Comparison of ENCODE assay signal across 24 cellular contexts in genomic region chr6:170018422-170019258, GRCh38.
DNase-seq lines count a peak whose midpoint lies in the region; ATAC-seq, FAIRE-seq and TF ChIP-seq lines count a peak whose summit lies in the region.
"Had no signal": no experiment of that assay in that cellular context is flagged by ENCODE, and none has a peak within 500 bp of the region (broad histone marks: within the 10 kb centered on the region; RNA-seq: fewer than 3 reads in every experiment).

No MANE protein-coding gene starts in this region.

- TF ChIP-seq CTCF in RWPE1 (conservative IDR thresholded peaks at IDR 0.05; ENCODE audit: low read depth), result no peak
- TF ChIP-seq CTCF in uterus (IDR thresholded peaks at IDR 0.05), result no peak

- no CpG with 5 or more reads among the region's 15 CpGs for WGBS in neuronal stem cell (ENCODE audit: extremely low coverage in 2 of 2, insufficient read length in 2 of 2, insufficient replicate concordance in 1 of 2), 2 donors

- H3K18ac ChIP-seq in neuronal stem cell (ENCODE audit: low read length), result peak overlapping the region; percentile 52

- peak overlapping the region; percentile 5 for H2BK5ac ChIP-seq in neuronal stem cell (ENCODE audit: low read length)

- peak overlapping the region; percentile 22 for H4K91ac ChIP-seq in neuronal stem cell (ENCODE audit: low read depth, low read length, poor library complexity)

- no peak overlapping the region for H3K23ac ChIP-seq in neuronal stem cell (ENCODE audit: low read depth, low read length, poor library complexity)

- no peaks in the 10 kb centered on the region for H3K79me1 ChIP-seq in neuronal stem cell (ENCODE audit: low read depth, low read length)

- intact Hi-C loops in activated naive CD4-positive, alpha-beta T cell treated with anti-CD3 and anti-CD28 coated beads for 36 hours (cut with micrococcal nuclease), result no loop called here
- intact Hi-C loops in uterus (cut with DNase I; ENCODE audit: low total_unique reads), result no loop called here

- H3K4me3 Mint-ChIP-seq in activated naive CD4-positive, alpha-beta T cell treated with anti-CD3 and anti-CD28 coated beads, Interleukin-2, amount 50 U/mL, for 24 hours, result no peak overlapping the region
- H3K4me3 Mint-ChIP-seq in activated naive CD4-positive, alpha-beta T cell treated with anti-CD3 and anti-CD28 coated beads for 36 hours, result no peak overlapping the region
- H3K4me3 Mint-ChIP-seq: activated CD4-positive, alpha-beta T cell treated with anti-CD3 and anti-CD28 coated beads for 36 hours; activated T-cell treated with anti-CD3 and anti-CD28 coated beads, Interleukin-2, amount 50 U/mL, for 24 hours; CD4-positive, CD25-positive, alpha-beta regulatory T cell; naive thymus-derived CD8-positive, alpha-beta T cell had no signal

- H3K9ac ChIP-seq in neuronal stem cell (ENCODE audit: low read depth, low read length, poor library complexity), result no peak overlapping the region
- H3K9ac ChIP-seq: SK-N-SH had no signal

- no peaks in the 10 kb centered on the region for H3K9me3 Mint-ChIP-seq in activated naive CD4-positive, alpha-beta T cell treated with anti-CD3 and anti-CD28 coated beads, Interleukin-2, amount 50 U/mL, for 24 hours
- no peaks in the 10 kb centered on the region for H3K9me3 Mint-ChIP-seq in activated naive CD4-positive, alpha-beta T cell treated with anti-CD3 and anti-CD28 coated beads for 36 hours
- H3K9me3 Mint-ChIP-seq: activated T-cell treated with anti-CD3 and anti-CD28 coated beads, Interleukin-2, amount 50 U/mL, for 24 hours; CD4-positive, CD25-positive, alpha-beta regulatory T cell; naive thymus-derived CD8-positive, alpha-beta T cell had no signal

- no peak overlapping the region for H3K4me2 ChIP-seq in neuronal stem cell (ENCODE audit: insufficient read depth, low read length, poor library complexity, severe bottlenecking)
- H3K4me2 ChIP-seq: SK-N-SH had no signal

- no peaks in the 10 kb centered on the region for H3K4me1 Mint-ChIP-seq in activated naive CD4-positive, alpha-beta T cell treated with anti-CD3 and anti-CD28 coated beads, Interleukin-2, amount 50 U/mL, for 24 hours
- no peaks in the 10 kb centered on the region for H3K4me1 Mint-ChIP-seq in activated naive CD4-positive, alpha-beta T cell treated with anti-CD3 and anti-CD28 coated beads for 36 hours (ENCODE audit: low read depth)
- H3K4me1 Mint-ChIP-seq: activated CD4-positive, alpha-beta T cell treated with anti-CD3 and anti-CD28 coated beads for 36 hours had no signal

- H2BK15ac ChIP-seq in neuronal stem cell (ENCODE audit: low read length), result peak overlapping the region; percentile 95

- no peak overlapping the region for H2BK120ac ChIP-seq in neuronal stem cell (ENCODE audit: low read depth, low read length)

- no peaks in the 10 kb centered on the region for H3K36me3 Mint-ChIP-seq in activated naive CD4-positive, alpha-beta T cell treated with anti-CD3 and anti-CD28 coated beads, Interleukin-2, amount 50 U/mL, for 24 hours
- H3K36me3 Mint-ChIP-seq in activated naive CD4-positive, alpha-beta T cell treated with anti-CD3 and anti-CD28 coated beads for 36 hours (ENCODE audit: low read depth), result no peaks in the 10 kb centered on the region
- H3K36me3 Mint-ChIP-seq: CD4-positive, CD25-positive, alpha-beta regulatory T cell had no signal

- H3K36me3 ChIP-seq in neuronal stem cell (replicated peaks in 1 of 2; ENCODE audit: control insufficient read depth in 2 of 2, insufficient read depth in 2 of 2, low read length in 2 of 2) (no peaks in the 10 kb centered on the region), uterus (no peaks in the 10 kb centered on the region)
- H3K36me3 ChIP-seq: spleen had no signal

- ATAC-seq in HG03095 (IDR thresholded peaks at IDR 0.05; ENCODE audit: unreplicated experiment) (no peak), GM21381 (IDR thresholded peaks at IDR 0.05; ENCODE audit: unreplicated experiment) (no peak)
- ATAC-seq: activated CD4-positive, alpha-beta T cell treated with anti-CD3 and anti-CD28 coated beads for 36 hours; body of pancreas; naive thymus-derived CD8-positive, alpha-beta T cell had no signal

- FAIRE-seq in urothelium cell line (lab: Jason Lieb, UNC), result no peak
- FAIRE-seq: D721Med, keratinocyte had no signal

- H3K27me3 Mint-ChIP-seq in activated naive CD4-positive, alpha-beta T cell treated with anti-CD3 and anti-CD28 coated beads, Interleukin-2, amount 50 U/mL, for 24 hours, result peaks cover 6% of the 10 kb centered on the region
- H3K27me3 Mint-ChIP-seq in activated naive CD4-positive, alpha-beta T cell treated with anti-CD3 and anti-CD28 coated beads for 36 hours (ENCODE audit: low read depth), result peaks cover 24% of the 10 kb centered on the region

- H2BK12ac ChIP-seq in neuronal stem cell (ENCODE audit: low read length), result peak overlapping the region; percentile 68

- H3K27me3 ChIP-seq in neuronal stem cell (ENCODE audit: control insufficient read depth in 3 of 3, insufficient read depth in 3 of 3, low read depth in 1 of 3, low read length in 3 of 3) (peaks cover 0 to 1% (median 0%) of the 10 kb centered on the region in 3 experiments), uterus (no peaks in the 10 kb centered on the region)

- POLR2A ChIA-PET in RWPE1 (lab: Yijun Ruan, JAX; ENCODE audit: low non-redundant PET), result no interaction called here

- no peak overlapping the region for H2AFZ ChIP-seq in neuronal stem cell (ENCODE audit: low read length)

- H3K9me3 ChIP-seq in neuronal stem cell (replicated peaks in 1 of 2; ENCODE audit: control insufficient read depth in 2 of 2, insufficient read depth in 1 of 2, low read depth in 1 of 2, low read length in 2 of 2) (peaks cover 0 to 8% of the 10 kb centered on the region in 2 donors), uterus (no peaks in the 10 kb centered on the region)
- H3K9me3 ChIP-seq: body of pancreas, SK-N-SH, spleen had no signal

- CTCF ChIA-PET in activated naive CD4-positive, alpha-beta T cell treated with anti-CD3 and anti-CD28 coated beads for 36 hours (lab: Charles Lee), result interaction anchor here (0.6 kb wide), 1 partner anchor 187 kb away, joined by 4 read pairs; no protein-coding TSS in a partner anchor
- CTCF ChIA-PET in RWPE1 (lab: Yijun Ruan, JAX), result no interaction called here

- H3K4me1 ChIP-seq in neuronal stem cell (ENCODE audit: control insufficient read depth in 2 of 2, insufficient read depth in 1 of 2, low read depth in 1 of 2, low read length in 2 of 2) (peaks cover 0 to 2% of the 10 kb centered on the region in 2 donors), uterus (no peaks in the 10 kb centered on the region)

- H4K8ac ChIP-seq in neuronal stem cell (ENCODE audit: low read depth, low read length), result no peak overlapping the region

- no peak overlapping the region for H3K4ac ChIP-seq in neuronal stem cell (ENCODE audit: low read length)

- no peak for DNase-seq in activated naive CD4-positive, alpha-beta T cell treated with anti-CD3 and anti-CD28 coated beads for 36 hours
- DNase-seq in RWPE1 (ENCODE audit: low spot score) (no peak), neuronal stem cell (ENCODE audit: low spot score) (no peak), uterus (peak in 1 of 2 donors; percentile 15), urothelium cell line (ENCODE audit: low spot score) (no peak)
- DNase-seq: activated CD4-positive, alpha-beta T cell treated with anti-CD3 and anti-CD28 coated beads for 36 hours; activated gamma-delta T cell treated with Interleukin-2 at 50 U/mL for 16 hours; activated T-cell treated with anti-CD3 and anti-CD28 coated beads, Interleukin-2, amount 50 U/mL, for 24 hours; body of pancreas; CD4-positive, CD25-positive, alpha-beta regulatory T cell; IMR-90; midbrain; naive thymus-derived CD8-positive, alpha-beta T cell; NCI-H1417; NCI-H2081 treated with DMSO at 0.1 percent for 48 hours; NCI-H345; NCI-H748 treated with DMSO at 0.1 percent for 48 hours; SK-N-SH; spleen had no signal

- TF ChIP-seq POLR2A in uterus (IDR thresholded peaks at IDR 0.05), result no peak

- H3K27ac Mint-ChIP-seq in activated naive CD4-positive, alpha-beta T cell treated with anti-CD3 and anti-CD28 coated beads, Interleukin-2, amount 50 U/mL, for 24 hours, result peak overlapping the region; percentile 36
- no peak overlapping the region for H3K27ac Mint-ChIP-seq in activated naive CD4-positive, alpha-beta T cell treated with anti-CD3 and anti-CD28 coated beads for 36 hours
- H3K27ac Mint-ChIP-seq: activated CD4-positive, alpha-beta T cell treated with anti-CD3 and anti-CD28 coated beads for 36 hours; activated T-cell treated with anti-CD3 and anti-CD28 coated beads, Interleukin-2, amount 50 U/mL, for 24 hours; CD4-positive, CD25-positive, alpha-beta regulatory T cell had no signal

- no peak overlapping the region for H3K14ac ChIP-seq in neuronal stem cell (ENCODE audit: low read length)

- H2AK5ac ChIP-seq in neuronal stem cell (ENCODE audit: low read depth, low read length), result peak overlapping the region; percentile 94

- H3K4me3 ChIP-seq in neuronal stem cell (ENCODE audit: low read length in 2 of 2) (no peak overlapping the region), uterus (no peak overlapping the region)
- H3K4me3 ChIP-seq: body of pancreas, spleen had no signal

- H3K27ac ChIP-seq in RWPE1 (peak overlapping the region; percentile 26), neuronal stem cell (replicated peaks; ENCODE audit: low read length) (no peak overlapping the region), uterus (peak overlapping the region; percentile 20 to 62)
- H3K27ac ChIP-seq: body of pancreas had no signal
